Comparison of ENCODE assay signal across 10 cellular contexts in genomic region chr19:38711726-38712153, GRCh38. TPM values are rescaled to one million over a fixed set of nuclear protein-coding genes. Genes with fewer than 3 reads are reported as not detected.
DNase-seq lines count a peak whose midpoint lies in the region; ATAC-seq lines count a peak whose summit lies in the region.
"Had no signal": no experiment of that assay in that cellular context is flagged by ENCODE, and none has a peak within 500 bp of the region (broad histone marks: within the 10 kb centered on the region; RNA-seq: fewer than 3 reads in every experiment).

No MANE protein-coding gene starts in this region.

- H3K9ac ChIP-seq in skeletal muscle tissue (ENCODE audit: low read depth in 1 of 3, low read length in 3 of 3): peak overlapping the region; percentile 57 to 91 (median 65)

- H3K27ac ChIP-seq in adipose tissue (ENCODE audit: low read depth, low read length) (peak overlapping the region; percentile 1), skeletal muscle tissue (ENCODE audit: low read depth, low read length) (peak overlapping the region; percentile 85)

- peak; percentile 14 for ATAC-seq in left ventricle myocardium superior
- no peak for ATAC-seq in HG02884 (IDR thresholded peaks at IDR 0.05; ENCODE audit: unreplicated experiment)
- ATAC-seq in HG03039 (IDR thresholded peaks at IDR 0.05; ENCODE audit: unreplicated experiment): no peak

- DNase-seq in GM03348 (ENCODE audit: low spot score): peak; percentile 84
- DNase-seq in left ventricle myocardium superior: peak; percentile 68
- DNase-seq in activated CD4-positive, alpha-beta T cell treated with anti-CD3 and anti-CD28 coated beads for 4 hours: no peak
- DNase-seq in activated CD8-positive, alpha-beta memory T cell treated with anti-CD3 and anti-CD28 coated beads for 24 hours: no peak
- DNase-seq: activated naive CD8-positive, alpha-beta T cell treated with anti-CD3 and anti-CD28 coated beads, Interleukin-2, amount 10 ng/mL, durations not matched to agents 7 days and 5 days; GDM1 had no signal

- H3K4me3 ChIP-seq in skeletal muscle tissue (ENCODE audit: low read length in 3 of 3): peak overlapping the region in 1 of 3 donors; percentile 35

- WGBS in adipose tissue, 3 donors: 30 to 58% (median 49%) methylated on average over 12 of the region's 12 CpGs

- H3K27me3 ChIP-seq in skeletal muscle tissue (ENCODE audit: control insufficient read depth in 3 of 3, insufficient read depth in 3 of 3, low read length in 3 of 3): no peaks in the 10 kb centered on the region

- H3K36me3 ChIP-seq in skeletal muscle tissue (ENCODE audit: control insufficient read depth in 3 of 3, insufficient read depth in 3 of 3, low read length in 3 of 3): peaks cover 55 to 74% (median 64%) of the 10 kb centered on the region in 3 donors

- H3K4me1 ChIP-seq in skeletal muscle tissue (ENCODE audit: control insufficient read depth in 3 of 3, insufficient read depth in 3 of 3, low read length in 3 of 3): peaks cover 85 to 89% (median 86%) of the 10 kb centered on the region in 3 donors

- intact Hi-C loops in left ventricle myocardium superior (cut with micrococcal nuclease): no loop called here

- H3K9me3 ChIP-seq in skeletal muscle tissue (ENCODE audit: control insufficient read depth in 3 of 3, low read length in 3 of 3): no peaks in the 10 kb centered on the region

RNA-seq across cellular contexts. Expression of gene CAPN12, which starts 32.5 kb away (rescaled TPM):
- 1 to 10 TPM; 1.6 to 4.3 (median 3.1) TPM for polyA plus RNA-seq in adipose tissue
- total RNA-seq in left ventricle myocardium superior (not detected), skeletal muscle tissue (0.52 TPM)

Comparison
In these comparisons a context has a peak if more than half of its experiments do, and no peak if none do; other contexts are left out.
1. DNase-seq: peak in GM03348 (single experiment) and left ventricle myocardium superior (single experiment); none in activated CD4-positive, alpha-beta T cell treated with anti-CD3 and anti-CD28 coated beads for 4 hours (0 of 2) and activated CD8-positive, alpha-beta memory T cell treated with anti-CD3 and anti-CD28 coated beads for 24 hours (single experiment).